Comparison of ENCODE assay signal across 21 cellular contexts in the genomic region with DNA sequence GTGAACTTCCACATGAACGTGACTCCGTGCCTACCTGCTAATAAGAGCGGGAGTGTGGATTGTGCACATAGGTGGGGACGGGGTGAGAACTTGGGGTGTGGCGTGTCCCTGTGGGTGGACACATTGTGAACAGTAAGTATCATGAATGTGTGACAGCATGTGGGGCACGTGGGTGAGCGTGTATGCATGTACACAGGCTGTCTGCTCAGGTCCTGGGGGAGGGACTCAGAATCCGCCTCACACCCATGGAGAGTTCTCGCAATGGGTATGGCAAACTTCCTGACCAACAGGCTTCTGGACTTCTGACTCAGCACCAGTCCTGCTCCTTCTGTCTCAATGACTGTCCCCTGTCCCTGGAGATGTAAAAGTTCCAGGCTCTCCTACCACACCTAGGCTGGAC.
DNase-seq lines count a peak whose midpoint lies in the region; ATAC-seq and TF ChIP-seq lines count a peak whose summit lies in the region.
"Had no signal": no experiment of that assay in that cellular context is flagged by ENCODE, and none has a peak within 500 bp of the region (broad histone marks: within the 10 kb centered on the region; RNA-seq: fewer than 3 reads in every experiment).

No MANE protein-coding gene starts in this region.

- in situ Hi-C loops in Panc1 (cut with HindIII; ENCODE audit: low pct_unique_long_range_greater_than_20kb, low sequenced_read_pairs), result no loop called here

- H3K27me3 ChIP-seq in Panc1 (ENCODE audit: control insufficient read depth, insufficient read depth, low read length) (peaks cover 23% of the 10 kb centered on the region), PC-3 (ENCODE audit: low read length) (peaks cover 63% of the 10 kb centered on the region)
- H3K27me3 ChIP-seq: BE2C; BLaER1 treated with 17β-estradiol and CSF1 and Interleukin-3, amounts not matched to agents 10 nM and 100 nM had no signal

- H3K27ac Mint-ChIP-seq in neural crest cell (ENCODE audit: unreplicated experiment), result peak overlapping the region; percentile 69
- H3K27ac Mint-ChIP-seq: CD14-positive monocyte; CD4-positive, alpha-beta T cell; CD8-positive, alpha-beta memory T cell had no signal

- peaks cover 24% of the 10 kb centered on the region for H3K4me1 Mint-ChIP-seq in neural crest cell
- H3K4me1 Mint-ChIP-seq: CD14-positive monocyte; CD8-positive, alpha-beta memory T cell had no signal

- peak; percentile 50 for DNase-seq in EH (ENCODE audit: low read depth)
- DNase-seq in Panc1 (ENCODE audit: low read depth, low spot score), result no peak
- peak; percentile 18 for DNase-seq in epithelial cell of esophagus (ENCODE audit: low read depth)
- no peak for DNase-seq in neural crest cell (ENCODE audit: low read depth, low spot score)
- DNase-seq in activated naive CD4-positive, alpha-beta T cell treated with anti-CD3 and anti-CD28 coated beads, Interleukin-2, amount 50 U/mL, for 16 hours, result no peak
- DNase-seq in PC-3, result no peak
- DNase-seq: 8988T; ACHN; AML-193; BE2C; CD4-positive, alpha-beta T cell; CD8-positive, alpha-beta memory T cell; DMS53; DMS79 treated with DMSO at 0.1 percent for 48 hours; GOT3; H7; HCEC 1CT had no signal

- H3K79me2 ChIP-seq in PC-3 (ENCODE audit: low read length), result no peaks in the 10 kb centered on the region

- peak; percentile 28; the same call in 1 of the 2 replicates for ATAC-seq in Panc1
- ATAC-seq in GM21515 (IDR thresholded peaks at IDR 0.05; ENCODE audit: unreplicated experiment), result no peak
- no peak for ATAC-seq in PC-3
- ATAC-seq: A549 had no signal

- CTCF ChIA-PET in Panc1 (lab: Charles Lee) (interaction anchor here (0.7 kb wide), 1 partner anchor 11 kb away, joined by 4 read pairs; no protein-coding TSS in a partner anchor), PC-3 (lab: Charles Lee) (no interaction called here)

- no peak for TF ChIP-seq CTCF in Panc1 (IDR thresholded peaks at IDR 0.05)
- TF ChIP-seq CTCF in epithelial cell of esophagus (IDR thresholded peaks at IDR 0.05; ENCODE audit: insufficient read depth, low read depth, low read length, missing control alignments), result no peak
- no peak for TF ChIP-seq CTCF in neural crest cell (conservative IDR thresholded peaks at IDR 0.05)
- no peak for TF ChIP-seq CTCF in PC-3 (conservative IDR thresholded peaks at IDR 0.05; ENCODE audit: low read depth, low read length)

- no peaks in the 10 kb centered on the region for H3F3A ChIP-seq in PC-3 (ENCODE audit: low read length, unreplicated experiment)

- H3K36me3 ChIP-seq in Panc1 (ENCODE audit: control insufficient read depth, insufficient read depth, low read length), result no peaks in the 10 kb centered on the region
- H3K36me3 ChIP-seq in PC-3 (ENCODE audit: low read depth, low read length), result no peaks in the 10 kb centered on the region
- H3K36me3 ChIP-seq: BE2C; BLaER1 treated with 17β-estradiol and CSF1 and Interleukin-3, amounts not matched to agents 10 nM and 100 nM had no signal

- no peak overlapping the region for H2AFZ ChIP-seq in PC-3 (ENCODE audit: low read length)

- no peaks in the 10 kb centered on the region for H3K9me3 Mint-ChIP-seq in neural crest cell
- H3K9me3 Mint-ChIP-seq: CD4-positive, alpha-beta T cell had no signal

- H3K9me3 ChIP-seq in Panc1 (ENCODE audit: control insufficient read depth, insufficient read depth, low read depth, low read length), result no peaks in the 10 kb centered on the region
- H3K9me3 ChIP-seq in PC-3 (ENCODE audit: low read length), result no peaks in the 10 kb centered on the region
- H3K9me3 ChIP-seq: A549; BE2C; BLaER1 treated with 17β-estradiol and CSF1 and Interleukin-3, amounts not matched to agents 10 nM and 100 nM had no signal

- no peak overlapping the region for H3K4me2 ChIP-seq in PC-3 (ENCODE audit: low read length)
- H3K4me2 ChIP-seq: A549; BLaER1 treated with 17β-estradiol and CSF1 and Interleukin-3, amounts not matched to agents 10 nM and 100 nM had no signal

- POLR2A ChIA-PET in Panc1 (lab: Charles Lee) (no interaction called here), PC-3 (lab: Charles Lee; ENCODE audit: unreplicated experiment) (no interaction called here)

- no peaks in the 10 kb centered on the region for H4K20me1 ChIP-seq in PC-3 (ENCODE audit: low read length)
- H4K20me1 ChIP-seq: BLaER1 treated with 17β-estradiol and CSF1 and Interleukin-3, amounts not matched to agents 10 nM and 100 nM had no signal

- H3K36me3 Mint-ChIP-seq in neural crest cell (ENCODE audit: low read depth), result no peaks in the 10 kb centered on the region
- H3K36me3 Mint-ChIP-seq: CD14-positive monocyte; CD8-positive, alpha-beta memory T cell had no signal

- H3K4me3 Mint-ChIP-seq in neural crest cell, result no peak overlapping the region
- H3K4me3 Mint-ChIP-seq: CD14-positive monocyte; CD4-positive, alpha-beta T cell; CD8-positive, alpha-beta memory T cell had no signal

- H3K27ac ChIP-seq in Panc1 (ENCODE audit: low read length) (no peak overlapping the region), PC-3 (ENCODE audit: low read length) (no peak overlapping the region)
- H3K27ac ChIP-seq: A549; BLaER1 treated with 17β-estradiol and CSF1 and Interleukin-3, amounts not matched to agents 10 nM and 100 nM had no signal

- no peak overlapping the region for H3K4me3 ChIP-seq in Panc1 (ENCODE audit: low read depth in 2 of 2, low read length in 2 of 2)
- H3K4me3 ChIP-seq in epithelial cell of esophagus (ENCODE audit: low read length), result no peak overlapping the region
- H3K4me3 ChIP-seq in PC-3 (ENCODE audit: low read length), result no peak overlapping the region
- H3K4me3 ChIP-seq: A549; BLaER1 treated with 17β-estradiol and CSF1 and Interleukin-3, amounts not matched to agents 10 nM and 100 nM had no signal

- H3K4me1 ChIP-seq in Panc1 (ENCODE audit: control insufficient read depth, insufficient read depth, low read length) (no peaks in the 10 kb centered on the region), PC-3 (ENCODE audit: insufficient read depth, low read length) (no peaks in the 10 kb centered on the region)
- H3K4me1 ChIP-seq: A549, BE2C had no signal

- intact Hi-C loops in Panc1 (cut with micrococcal nuclease; ENCODE audit: unreplicated experiment), result no loop called here
- intact Hi-C loops in PC-3 (cut with micrococcal nuclease), result no loop called here

- no peak overlapping the region for H3K9ac ChIP-seq in PC-3 (ENCODE audit: low read length)
- H3K9ac ChIP-seq: BLaER1 treated with 17β-estradiol and CSF1 and Interleukin-3, amounts not matched to agents 10 nM and 100 nM had no signal

- BruUV-seq in Panc1 (replicated peaks; lab: Mats Ljungman, UMichigan) (no TSS peak), PC-3 (replicated peaks; lab: Mats Ljungman, UMichigan) (no TSS peak)

- no peaks in the 10 kb centered on the region for H3K9me2 ChIP-seq in PC-3 (replicated peaks; ENCODE audit: low read length)

- peaks cover 9% of the 10 kb centered on the region for H3K27me3 Mint-ChIP-seq in neural crest cell (ENCODE audit: low read depth)

Comparison
In these comparisons a context has a peak if more than half of its experiments do, and no peak if none do; other contexts are left out.
1. DNase-seq: peak in EH (single experiment) and epithelial cell of esophagus (single experiment); none in Panc1 (single experiment), neural crest cell (single experiment), activated naive CD4-positive, alpha-beta T cell treated with anti-CD3 and anti-CD28 coated beads, Interleukin-2, amount 50 U/mL, for 16 hours (single experiment) and PC-3 (single experiment).